Comparison of ENCODE assay signal across 19 cellular contexts in the genomic region with DNA sequence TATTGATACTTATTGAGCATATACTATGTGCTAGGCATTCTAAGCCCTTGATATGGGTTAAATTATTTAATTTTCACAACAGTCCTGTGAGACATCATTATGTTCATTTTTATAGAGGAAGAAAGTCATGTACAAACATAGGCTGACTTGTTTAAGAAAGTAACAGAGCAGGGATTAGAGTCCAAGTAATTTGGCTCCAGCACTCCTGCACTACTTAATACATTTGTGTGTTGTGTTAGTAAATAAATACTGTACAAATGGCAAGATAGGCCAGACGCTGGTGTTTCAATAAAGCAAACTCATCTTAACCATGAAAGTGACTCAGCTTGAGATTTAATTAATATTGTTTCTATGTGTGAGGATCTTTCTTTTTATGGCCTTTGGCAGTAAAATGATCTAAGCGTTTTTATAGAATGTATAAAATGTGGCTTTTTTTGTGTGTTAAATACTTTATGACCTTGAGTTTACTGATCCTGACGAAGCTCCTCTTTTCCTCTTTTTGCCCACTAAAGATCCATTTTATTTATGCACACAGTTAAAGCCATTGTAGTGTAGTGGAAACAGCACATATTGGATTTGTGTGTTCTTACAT. TPM values are rescaled to one million over a fixed set of nuclear protein-coding genes. Genes with fewer than 3 reads are reported as not detected.
DNase-seq lines count a peak whose midpoint lies in the region; ATAC-seq and TF ChIP-seq lines count a peak whose summit lies in the region.
"Had no signal": no experiment of that assay in that cellular context is flagged by ENCODE, and none has a peak within 500 bp of the region (broad histone marks: within the 10 kb centered on the region; RNA-seq: fewer than 3 reads in every experiment).

No MANE protein-coding gene starts in this region.

- intact Hi-C loops in left colon (cut with DNase I, micrococcal nuclease): no loop called here
- intact Hi-C loops in tibial artery (cut with DNase I; ENCODE audit: low total_unique reads): no loop called here
- intact Hi-C loops in Calu3 (cut with micrococcal nuclease; ENCODE audit: unreplicated experiment): loop anchor here (1.0 kb wide), 1 partner anchor 34 kb away; no protein-coding TSS in a partner anchor

- H3K4me3 ChIP-seq in LNCaP clone FGC (ENCODE audit: low read depth, low read length): no peak overlapping the region
- peak overlapping the region in 1 of 2 donors; percentile 21 for H3K4me3 ChIP-seq in tibial artery
- H3K4me3 ChIP-seq: GM23248, Peyer's patch had no signal

- no peak for TF ChIP-seq CTCF in LNCaP clone FGC (IDR thresholded peaks at IDR 0.05; ENCODE audit: control insufficient read depth, extremely low read depth, insufficient read depth)
- TF ChIP-seq CTCF in chondrocyte (IDR thresholded peaks at IDR 0.05): no peak
- no peak for TF ChIP-seq CTCF in tibial artery (IDR thresholded peaks at IDR 0.05)
- no peak for TF ChIP-seq CTCF in glutamatergic neuron (IDR thresholded peaks at IDR 0.05; ENCODE audit: partially characterized antibody, unreplicated experiment)
- no peak for TF ChIP-seq CTCF in Calu3 (IDR thresholded peaks at IDR 0.05; ENCODE audit: unreplicated experiment)

- H3K9me3 Mint-ChIP-seq in chondrocyte (ENCODE audit: low read depth) (no peaks in the 10 kb centered on the region), glutamatergic neuron (ENCODE audit: unreplicated experiment) (no peaks in the 10 kb centered on the region), Calu3 (ENCODE audit: low read depth, unreplicated experiment) (no peaks in the 10 kb centered on the region)
- H3K9me3 Mint-ChIP-seq: CD4-positive, alpha-beta T cell had no signal

- H3K36me3 Mint-ChIP-seq in chondrocyte (ENCODE audit: low read depth) (peaks cover 2% of the 10 kb centered on the region), glutamatergic neuron (ENCODE audit: unreplicated experiment) (no peaks in the 10 kb centered on the region), Calu3 (ENCODE audit: insufficient read depth, unreplicated experiment) (no peaks in the 10 kb centered on the region)

- peak overlapping the region; percentile 49 to 66 for H3K27ac ChIP-seq in tibial artery
- H3K27ac ChIP-seq: GM23248, Peyer's patch had no signal

- ATAC-seq in left colon (peak; percentile 62), HG02852 (IDR thresholded peaks at IDR 0.05; ENCODE audit: unreplicated experiment) (no peak)
- ATAC-seq: HepG2 had no signal

- H3K4me1 Mint-ChIP-seq in chondrocyte (ENCODE audit: low read depth) (peaks cover 75% of the 10 kb centered on the region), glutamatergic neuron (ENCODE audit: low read depth, unreplicated experiment) (no peaks in the 10 kb centered on the region), Calu3 (ENCODE audit: low read depth, unreplicated experiment) (peaks cover 18% of the 10 kb centered on the region)
- H3K4me1 Mint-ChIP-seq: B cell had no signal

- H3K4me3 Mint-ChIP-seq in chondrocyte (ENCODE audit: unreplicated experiment): peak overlapping the region; percentile 1
- H3K4me3 Mint-ChIP-seq in glutamatergic neuron (ENCODE audit: unreplicated experiment): no peak overlapping the region
- H3K4me3 Mint-ChIP-seq in Calu3 (ENCODE audit: low read depth, unreplicated experiment): no peak overlapping the region
- H3K4me3 Mint-ChIP-seq: B cell; CD4-positive, alpha-beta T cell had no signal

- CTCF ChIA-PET in Calu3 (lab: Charles Lee): interaction anchor here (0.6 kb wide), 1 partner anchor 251 kb away, joined by 5 read pairs; no protein-coding TSS in a partner anchor

- H3K27ac Mint-ChIP-seq in chondrocyte (ENCODE audit: unreplicated experiment) (peak overlapping the region; percentile 93), glutamatergic neuron (ENCODE audit: unreplicated experiment) (no peak overlapping the region), Calu3 (ENCODE audit: unreplicated experiment) (no peak overlapping the region)
- H3K27ac Mint-ChIP-seq: B cell; CD4-positive, alpha-beta T cell had no signal

- no peaks in the 10 kb centered on the region for H3K36me3 ChIP-seq in tibial artery
- H3K36me3 ChIP-seq: Peyer's patch had no signal

- no peaks in the 10 kb centered on the region for H3K27me3 ChIP-seq in tibial artery
- H3K27me3 ChIP-seq: Peyer's patch had no signal

- H3K4me1 ChIP-seq in tibial artery: peaks cover 0 to 95% (median 28%) of the 10 kb centered on the region in 4 donors

- DNase-seq in LNCaP clone FGC (ENCODE audit: low read depth) (peak; percentile 82), chondrocyte (ENCODE audit: low spot score) (no peak), left colon (no peak), tibial artery (no peak), glutamatergic neuron (no peak), Calu3 (no peak)
- DNase-seq: ACHN; CD4-positive, alpha-beta T cell; DND-41; GDM1; GM23248; NCI-H1417 treated with DMSO at 0.1 percent for 48 hours; NCI-H2029 treated with DMSO at 0.1 percent for 48 hours; NCI-H510A; Peyer's patch; SHP77 had no signal

- no TSS peak for BruUV-seq in Calu3 (replicated peaks; lab: Mats Ljungman, UMichigan)

- H3K9me3 ChIP-seq in tibial artery: no peaks in the 10 kb centered on the region
- H3K9me3 ChIP-seq: Peyer's patch had no signal

- H3K27me3 Mint-ChIP-seq in chondrocyte (ENCODE audit: low read depth) (no peaks in the 10 kb centered on the region), glutamatergic neuron (ENCODE audit: unreplicated experiment) (no peaks in the 10 kb centered on the region), Calu3 (ENCODE audit: unreplicated experiment) (no peaks in the 10 kb centered on the region)
- H3K27me3 Mint-ChIP-seq: B cell; CD4-positive, alpha-beta T cell had no signal

RNA-seq across cellular contexts. Expression of a gene that starts 21.3 kb away (rescaled TPM):
- total RNA-seq in chondrocyte (37.9 to 41.4 TPM (median 38.7 TPM) in 3 replicates), left colon (10 to 100 TPM; 87.6 to 89.1 TPM), glutamatergic neuron (ENCODE audit: unreplicated experiment) (19.0 TPM), Calu3 (2022) (31.4 and 37.6 TPM in 2 replicates)
